Comparison of ENCODE assay signal across 21 cellular contexts in the genomic region with DNA sequence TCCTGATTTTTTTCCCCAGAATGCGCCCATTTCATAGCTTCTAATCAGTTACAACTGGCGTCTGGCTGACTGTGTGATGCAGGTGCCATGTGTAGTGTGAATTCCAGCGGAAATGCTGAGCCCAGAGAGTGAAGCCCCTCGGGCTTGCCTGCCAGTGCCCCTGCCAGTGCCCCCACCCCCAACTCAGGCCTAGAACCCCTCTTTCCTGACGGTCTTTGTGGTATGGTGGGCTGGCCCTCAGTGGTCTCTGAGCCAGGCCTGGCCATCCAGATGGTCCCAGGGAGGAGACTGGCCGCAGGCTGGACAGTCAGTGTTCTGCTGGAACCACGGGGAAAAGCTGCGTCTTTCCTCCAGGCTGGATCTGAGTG. TPM values are rescaled to one million over a fixed set of nuclear protein-coding genes. Genes with fewer than 3 reads are reported as not detected.
DNase-seq lines count a peak whose midpoint lies in the region; ATAC-seq and TF ChIP-seq lines count a peak whose summit lies in the region.
"Had no signal": no experiment of that assay in that cellular context is flagged by ENCODE, and none has a peak within 500 bp of the region (broad histone marks: within the 10 kb centered on the region; RNA-seq: fewer than 3 reads in every experiment).

No MANE protein-coding gene starts in this region.

- H3K4me3 Mint-ChIP-seq in natural killer cell treated with Interleukin-12 subunit alpha and Interleukin-12 subunit beta and Interleukin-15 and Interleukin-18, amount 100 ng/mL, for 72 hours: no peak overlapping the region
- H3K4me3 Mint-ChIP-seq in natural killer cell (no peak overlapping the region), WTC11 (no peak overlapping the region)
- H3K4me3 Mint-ChIP-seq: activated CD8-positive, alpha-beta T cell treated with anti-CD3 and anti-CD28 coated beads, Interleukin-2, amount 10 ng/mL, durations not matched to agents 7 days and 5 days; CD8-positive, alpha-beta memory T cell had no signal

- peak; percentile 61 for DNase-seq in natural killer cell treated with Interleukin-12 subunit alpha and Interleukin-12 subunit beta and Interleukin-15 and Interleukin-18, amount 100 ng/mL, for 72 hours (ENCODE audit: low spot score)
- DNase-seq in natural killer cell: no peak
- no peak for DNase-seq in hepatocyte (ENCODE audit: low spot score)
- DNase-seq in psoas muscle: peak in 1 of 2 donors; percentile 44
- no peak for DNase-seq in NK-92 (lab: John Stamatoyannopoulos, UW; ENCODE audit: unreplicated experiment)
- DNase-seq in NCI-H2171 treated with DMSO at 0.1 percent for 48 hours (lab: John Stamatoyannopoulos, UW): no peak
- DNase-seq in WTC11 (ENCODE audit: low spot score): no peak
- DNase-seq in GM20000 (ENCODE audit: low spot score): no peak
- DNase-seq: activated CD4-positive, CD25-positive, alpha-beta regulatory T cell; CD8-positive, alpha-beta memory T cell; dermis blood vessel endothelial cell; foreskin melanocyte; NCI-H1694; NCI-H2227 treated with DMSO at 0.1 percent for 48 hours; NCI-H82; PC-9; stimulated activated CD4-positive, alpha-beta T cell treated with anti-CD3 and anti-CD28 coated beads, Interleukin-2, amount 100 ng/mL, for 24 hours; stimulated activated naive CD8-positive, alpha-beta T cell treated with anti-CD3 and anti-CD28 coated beads, Interleukin-15, Interleukin-2, amounts not matched to agents 100 U/mL and 50 U/mL, for 24 hours had no signal

- no peaks in the 10 kb centered on the region for H3K9me3 Mint-ChIP-seq in natural killer cell treated with Interleukin-12 subunit alpha and Interleukin-12 subunit beta and Interleukin-15 and Interleukin-18, amount 100 ng/mL, for 72 hours
- no peaks in the 10 kb centered on the region for H3K9me3 Mint-ChIP-seq in natural killer cell
- H3K9me3 Mint-ChIP-seq in WTC11: no peaks in the 10 kb centered on the region
- H3K9me3 Mint-ChIP-seq: activated naive CD4-positive, alpha-beta T cell treated with anti-CD3 and anti-CD28 coated beads, Interleukin-2, amount 50 U/mL, for 72 hours; CD8-positive, alpha-beta memory T cell had no signal

- H3K4me1 Mint-ChIP-seq in natural killer cell treated with Interleukin-12 subunit alpha and Interleukin-12 subunit beta and Interleukin-15 and Interleukin-18, amount 100 ng/mL, for 72 hours (ENCODE audit: low read depth in 2 of 2): peaks cover 15 to 20% of the 10 kb centered on the region in 2 donors
- peaks cover 14 to 25% of the 10 kb centered on the region in 2 donors for H3K4me1 Mint-ChIP-seq in natural killer cell
- peaks cover 28% of the 10 kb centered on the region for H3K4me1 Mint-ChIP-seq in WTC11

- H3K27ac ChIP-seq in hepatocyte (peak overlapping the region; percentile 70), psoas muscle (peak overlapping the region; percentile 93)
- H3K27ac ChIP-seq: neutrophil had no signal

- H3K9me2 ChIP-seq in hepatocyte (replicated peaks; ENCODE audit: insufficient read depth): no peaks in the 10 kb centered on the region

- H3K36me3 Mint-ChIP-seq in natural killer cell treated with Interleukin-12 subunit alpha and Interleukin-12 subunit beta and Interleukin-15 and Interleukin-18, amount 100 ng/mL, for 72 hours: no peaks in the 10 kb centered on the region
- H3K36me3 Mint-ChIP-seq in natural killer cell: no peaks in the 10 kb centered on the region
- H3K36me3 Mint-ChIP-seq in WTC11: no peaks in the 10 kb centered on the region
- H3K36me3 Mint-ChIP-seq: CD8-positive, alpha-beta memory T cell had no signal

- no peak overlapping the region for H3K27ac Mint-ChIP-seq in natural killer cell treated with Interleukin-12 subunit alpha and Interleukin-12 subunit beta and Interleukin-15 and Interleukin-18, amount 100 ng/mL, for 72 hours
- no peak overlapping the region for H3K27ac Mint-ChIP-seq in natural killer cell
- H3K27ac Mint-ChIP-seq in WTC11: no peak overlapping the region
- H3K27ac Mint-ChIP-seq: activated CD8-positive, alpha-beta T cell treated with anti-CD3 and anti-CD28 coated beads, Interleukin-2, amount 10 ng/mL, durations not matched to agents 7 days and 5 days; activated naive CD4-positive, alpha-beta T cell treated with anti-CD3 and anti-CD28 coated beads, Interleukin-2, amount 50 U/mL, for 72 hours had no signal

- WGBS in hepatocyte (ENCODE audit: low lambda C conversion rate, missing lambda C conversion rate): 94% methylated on average over 8 of the region's 8 CpGs
- 89 to 90% (median 89%) methylated on average over 8 of the region's 8 CpGs for WGBS in psoas muscle, 3 donors

- CTCF ChIA-PET in WTC11 (lab: Charles Lee): interaction anchor here (2.0 kb wide), 1 partner anchor 277 kb away, joined by 5 read pairs; no protein-coding TSS in a partner anchor

- peaks cover 50% of the 10 kb centered on the region for H3K4me1 ChIP-seq in hepatocyte (ENCODE audit: insufficient read depth)
- H3K4me1 ChIP-seq in psoas muscle: peaks cover 51% of the 10 kb centered on the region

- no peak for ATAC-seq in natural killer cell treated with Interleukin-12 subunit alpha and Interleukin-12 subunit beta and Interleukin-15 and Interleukin-18, amount 100 ng/mL, for 72 hours
- ATAC-seq in natural killer cell: no peak
- no peak for ATAC-seq in psoas muscle
- no peak for ATAC-seq in WTC11
- ATAC-seq: activated CD8-positive, alpha-beta T cell treated with anti-CD3 and anti-CD28 coated beads, Interleukin-2, amount 10 ng/mL, durations not matched to agents 7 days and 5 days; activated naive CD4-positive, alpha-beta T cell treated with anti-CD3 and anti-CD28 coated beads, Interleukin-2, amount 50 U/mL, for 72 hours; stimulated activated naive CD8-positive, alpha-beta T cell treated with anti-CD3 and anti-CD28 coated beads, Interleukin-15, Interleukin-2, amounts not matched to agents 100 U/mL and 50 U/mL, for 24 hours had no signal

- H3K4me2 ChIP-seq in hepatocyte: peak overlapping the region; percentile 92

- peaks cover 42% of the 10 kb centered on the region for H3K79me2 ChIP-seq in hepatocyte

- H3K27me3 ChIP-seq in hepatocyte (no peaks in the 10 kb centered on the region), psoas muscle (ENCODE audit: insufficient read depth in 3 of 3, low read length in 2 of 3) (peaks cover 0 to 2% (median 0%) of the 10 kb centered on the region in 3 donors)

- TF ChIP-seq CTCF in natural killer cell (IDR thresholded peaks at IDR 0.05) (no peak), hepatocyte (IDR thresholded peaks at IDR 0.05; ENCODE audit: poor library complexity) (no peak), psoas muscle (IDR thresholded peaks at IDR 0.05) (no peak), WTC11 (IDR thresholded peaks at IDR 0.05) (no peak), GM20000 (IDR thresholded peaks at IDR 0.05; ENCODE audit: extremely low read depth, missing control alignments) (no peak)

- no peak overlapping the region for H2AFZ ChIP-seq in hepatocyte
- H2AFZ ChIP-seq: PC-9 had no signal

- H4K20me1 ChIP-seq in hepatocyte (ENCODE audit: insufficient read depth, poor library complexity, severe bottlenecking): no peaks in the 10 kb centered on the region

- no peak overlapping the region for H3K4me3 ChIP-seq in hepatocyte
- no peak overlapping the region for H3K4me3 ChIP-seq in psoas muscle
- H3K4me3 ChIP-seq: PC-9 had no signal

- POLR2A ChIA-PET in WTC11 (lab: Charles Lee): no interaction called here

- H3K9me3 ChIP-seq in hepatocyte (ENCODE audit: low read depth): no peaks in the 10 kb centered on the region
- H3K9me3 ChIP-seq in psoas muscle: no peaks in the 10 kb centered on the region
- H3K9me3 ChIP-seq: neutrophil had no signal

- peaks cover 2 to 10% of the 10 kb centered on the region in 2 donors for H3K27me3 Mint-ChIP-seq in natural killer cell treated with Interleukin-12 subunit alpha and Interleukin-12 subunit beta and Interleukin-15 and Interleukin-18, amount 100 ng/mL, for 72 hours
- H3K27me3 Mint-ChIP-seq in natural killer cell (ENCODE audit: low read depth in 2 of 2) (peaks cover 5 to 10% of the 10 kb centered on the region in 2 donors), WTC11 (ENCODE audit: low read depth) (peaks cover 41% of the 10 kb centered on the region)

- H3K36me3 ChIP-seq in hepatocyte (replicated peaks; ENCODE audit: insufficient read depth, low read depth) (no peaks in the 10 kb centered on the region), psoas muscle (ENCODE audit: insufficient read depth in 1 of 2, low read depth in 1 of 2) (no peaks in the 10 kb centered on the region)
- H3K36me3 ChIP-seq: neutrophil had no signal

- intact Hi-C loops in natural killer cell (cut with micrococcal nuclease): no loop called here
- intact Hi-C loops in psoas muscle (cut with DNase I): loop anchor here (5.0 to 10.0 kb wide), 2 partner anchors 35 to 272 kb away; partner anchors contain the start of gene KLHL30 (in 1 of the 2)

TF ChIP-seq in WTC11, 78 proteins besides CTCF, POLR2A, EP300 and RAD21 (continues in another document):
- TF ChIP-seq GRHL2 (CRISPR knock-in tag; IDR thresholded peaks at IDR 0.05; ENCODE audit: insufficient replicate concordance, severe bottlenecking): no peak
- TF ChIP-seq EMX1 (CRISPR knock-in tag; IDR thresholded peaks at IDR 0.05): no peak
- TF ChIP-seq, protein P1, sequence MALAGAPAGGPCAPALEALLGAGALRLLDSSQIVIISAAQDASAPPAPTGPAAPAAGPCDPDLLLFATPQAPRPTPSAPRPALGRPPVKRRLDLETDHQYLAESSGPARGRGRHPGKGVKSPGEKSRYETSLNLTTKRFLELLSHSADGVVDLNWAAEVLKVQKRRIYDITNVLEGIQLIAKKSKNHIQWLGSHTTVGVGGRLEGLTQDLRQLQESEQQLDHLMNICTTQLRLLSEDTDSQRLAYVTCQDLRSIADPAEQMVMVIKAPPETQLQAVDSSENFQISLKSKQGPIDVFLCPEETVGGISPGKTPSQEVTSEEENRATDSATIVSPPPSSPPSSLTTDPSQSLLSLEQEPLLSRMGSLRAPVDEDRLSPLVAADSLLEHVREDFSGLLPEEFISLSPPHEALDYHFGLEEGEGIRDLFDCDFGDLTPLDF (CRISPR knock-in tag; IDR thresholded peaks at IDR 0.05): no peak
- TF ChIP-seq CBFB (CRISPR knock-in tag; IDR thresholded peaks at IDR 0.05; ENCODE audit: low read depth): no peak
- TF ChIP-seq GTF2I (CRISPR knock-in tag; conservative IDR thresholded peaks at IDR 0.05): no peak
- TF ChIP-seq PRRX2 (CRISPR knock-in tag; IDR thresholded peaks at IDR 0.05): no peak
- TF ChIP-seq FOXK1 (CRISPR knock-in tag; IDR thresholded peaks at IDR 0.05): no peak
- TF ChIP-seq GABPB1 (CRISPR knock-in tag; IDR thresholded peaks at IDR 0.05): no peak
- TF ChIP-seq CREB1 (CRISPR knock-in tag; IDR thresholded peaks at IDR 0.05): no peak
- no peak for TF ChIP-seq JUN (CRISPR knock-in tag; IDR thresholded peaks at IDR 0.05)

RNA-seq across cellular contexts. Expression of gene RAMP1, which starts 3.1 kb away (rescaled TPM):
- 1 to 10 TPM; 1.5 to 7.4 TPM for total RNA-seq in natural killer cell treated with Interleukin-12 subunit alpha and Interleukin-12 subunit beta and Interleukin-15 and Interleukin-18, amount 100 ng/mL, for 72 hours
- total RNA-seq in natural killer cell (10 to 100 TPM in 1 of 3 donors, 1 to 10 TPM in 2; 3.9 to 11.0 (median 4.9) TPM), hepatocyte (134 and 156 TPM in 2 replicates), psoas muscle (100 to 1,000 TPM in 1 of 4 donors, 10 to 100 TPM in 3; 32.8 to 105 (median 91.2) TPM), WTC11 (2021) (0.62 to 1.2 TPM (median 1.0 TPM) in 3 replicates)
- polyA plus RNA-seq in hepatocyte (329 and 383 TPM in 2 replicates), psoas muscle (100 to 1,000 TPM in 2 of 3 donors, 10 to 100 TPM in 1; 86.5 to 367 (median 303) TPM)
